In the genomic region with DNA sequence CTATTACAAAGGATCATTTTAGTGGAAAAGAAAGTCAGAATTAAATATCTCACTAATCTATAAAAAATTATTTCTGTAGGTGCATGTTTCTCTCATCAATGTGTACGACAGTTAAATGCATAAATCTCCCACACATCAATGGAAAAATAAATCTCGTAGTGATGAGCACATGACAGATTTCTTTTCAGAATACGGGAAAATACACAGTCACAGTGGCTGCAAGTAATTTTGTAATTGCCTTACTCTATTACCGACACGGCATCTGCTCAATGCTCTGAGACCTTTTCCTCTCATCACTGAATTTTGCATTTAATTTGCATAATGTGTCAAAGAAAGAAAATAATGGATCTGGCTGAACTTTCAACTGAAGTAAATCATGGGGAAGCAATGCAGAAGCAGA, we compare ENCODE assay signal across 19 cellular contexts.
"Had no signal": no experiment of that assay in that cellular context is flagged by ENCODE, and none has a peak within 500 bp of the region (broad histone marks: within the 10 kb centered on the region; RNA-seq: fewer than 3 reads in every experiment).

No MANE protein-coding gene starts in this region.

- H3K4me3 ChIP-seq: coronary artery, dorsolateral prefrontal cortex, esophagus muscularis mucosa, gastroesophageal sphincter, heart right ventricle, left lung, lung had no signal

- H3K27ac ChIP-seq: coronary artery, dorsolateral prefrontal cortex, esophagus muscularis mucosa, foreskin keratinocyte, gastroesophageal sphincter, heart right ventricle, left lung had no signal

- H3K4me1 ChIP-seq: esophagus muscularis mucosa, foreskin keratinocyte, gastroesophageal sphincter, heart right ventricle, left lung had no signal

- H3K36me3 ChIP-seq: esophagus muscularis mucosa, gastroesophageal sphincter, heart right ventricle, left lung had no signal

- DNase-seq: dermis blood vessel endothelial cell; dorsolateral prefrontal cortex; effector CD4-positive, alpha-beta T cell; effector memory CD4-positive, alpha-beta T cell; foreskin keratinocyte; glutamatergic neuron; heart right ventricle; hippocampal formation; left cardiac atrium; left lung; left ventricle myocardium superior; mammary epithelial cell; mesendoderm; midbrain; naive thymus-derived CD4-positive, alpha-beta T cell had no signal

- ATAC-seq: foreskin keratinocyte; gastroesophageal sphincter; heart right ventricle; left cardiac atrium; left lung; left ventricle myocardium superior; naive thymus-derived CD4-positive, alpha-beta T cell had no signal

- H3K27me3 ChIP-seq: dorsolateral prefrontal cortex, esophagus muscularis mucosa, gastroesophageal sphincter, heart right ventricle, left lung had no signal

- H3K9me3 ChIP-seq: esophagus muscularis mucosa, gastroesophageal sphincter, left lung had no signal
